In genomic region chr21:17765207-17765606, GRCh38 we compare ENCODE assay signal across 30 cellular contexts.
"Had no signal": no experiment of that assay in that cellular context is flagged by ENCODE, and none has a peak within 500 bp of the region (broad histone marks: within the 10 kb centered on the region; RNA-seq: fewer than 3 reads in every experiment).

No MANE protein-coding gene starts in this region.

- H3K4me1 ChIP-seq: ascending aorta had no signal

- H3K4me3 ChIP-seq: ascending aorta, cardiac muscle cell had no signal

- FAIRE-seq: bronchial epithelial cell, TTC549 had no signal

- H3K27ac ChIP-seq: ascending aorta, cardiac muscle cell, VCaP had no signal

- H3K36me3 ChIP-seq: ascending aorta, cardiac muscle cell had no signal

- DNase-seq: activated CD4-positive, alpha-beta memory T cell treated with anti-CD3 and anti-CD28 coated beads, Interleukin-2, amount 10 ng/mL, durations not matched to agents 7 days and 5 days; activated CD4-positive, alpha-beta T cell treated with anti-CD3 and anti-CD28 coated beads for 1 hour; activated CD4-positive, alpha-beta T cell treated with anti-CD3 and anti-CD28 coated beads for 36 hours; activated CD4-positive, alpha-beta T cell treated with anti-CD3 and anti-CD28 coated beads for 48 hours; activated CD4-positive, alpha-beta T cell treated with anti-CD3 and anti-CD28 coated beads, Interleukin-2, amount 10 ng/mL, durations not matched to agents 7 days and 5 days; activated CD4-positive, alpha-beta T cell treated with anti-CD3 and anti-CD28 coated beads, Interleukin-2, amount 50 U/mL, for 48 hours; activated CD4-positive, CD25-positive, alpha-beta regulatory T cell; activated CD8-positive, alpha-beta memory T cell treated with anti-CD3 and anti-CD28 coated beads for 24 hours; activated CD8-positive, alpha-beta memory T cell treated with anti-CD3 and anti-CD28 coated beads, Interleukin-2, amount 10 ng/mL, durations not matched to agents 7 days and 5 days; activated CD8-positive, alpha-beta memory T cell treated with anti-CD3 and anti-CD28 coated beads, Interleukin-2, amount 50 U/mL, for 48 hours; activated CD8-positive, alpha-beta T cell treated with anti-CD3 and anti-CD28 coated beads, Interleukin-2, amount 10 ng/mL, durations not matched to agents 7 days and 5 days; activated effector memory CD4-positive, alpha-beta T cell treated with Interleukin-2 at 50 U/mL for 16 hours; activated gamma-delta T cell; activated naive CD4-positive, alpha-beta T cell treated with anti-CD3 and anti-CD28 coated beads, Interleukin-2, amount 10 ng/mL, durations not matched to agents 7 days and 5 days; activated naive CD4-positive, alpha-beta T cell treated with Interleukin-2 at 50 U/mL for 16 hours; activated T-cell treated with anti-CD3 and anti-CD28 coated beads, Interleukin-2, amount 50 U/mL, for 24 hours; activated T-cell treated with anti-CD3 and anti-CD28 coated beads, Interleukin-2, amount 50 U/mL, for 48 hours; amygdala; anterior cingulate cortex; caudate nucleus; cerebellar nuclear complex; T-helper 1 cell; T-helper 2 cell; T-helper 9 cell had no signal

- H3K27me3 ChIP-seq: ascending aorta, cardiac muscle cell had no signal

- ATAC-seq: activated CD4-positive, alpha-beta T cell treated with anti-CD3 and anti-CD28 coated beads for 36 hours; activated CD4-positive, CD25-positive, alpha-beta regulatory T cell treated with anti-CD3 and anti-CD28 coated beads, Interleukin-2, amount 50 U/mL, for 24 hours; activated CD8-positive, alpha-beta memory T cell treated with anti-CD3 and anti-CD28 coated beads, Interleukin-2, amount 10 ng/mL, durations not matched to agents 7 days and 5 days; activated CD8-positive, alpha-beta T cell treated with anti-CD3 and anti-CD28 coated beads, Interleukin-2, amount 10 ng/mL, durations not matched to agents 7 days and 5 days had no signal

- H3K9me3 ChIP-seq: ascending aorta had no signal
